In genomic region chr11:47083913-47084312, GRCh38 we compare ENCODE assay signal across 12 cellular contexts.
A peak's percentile ranks its signal among the peaks of the same experiment; 100 is the strongest.
DNase-seq lines count a peak whose midpoint lies in the region; ATAC-seq, FAIRE-seq and TF ChIP-seq lines count a peak whose summit lies in the region.
"Had no signal": no experiment of that assay in that cellular context is flagged by ENCODE, and none has a peak within 500 bp of the region (broad histone marks: within the 10 kb centered on the region; RNA-seq: fewer than 3 reads in every experiment).

No MANE protein-coding gene starts in this region.

- H3K36me3 Mint-ChIP-seq in chondrocyte (ENCODE audit: low read depth), result no peaks in the 10 kb centered on the region
- no peaks in the 10 kb centered on the region for H3K36me3 Mint-ChIP-seq in activated CD8-positive, alpha-beta memory T cell treated with anti-CD3 and anti-CD28 coated beads, Interleukin-2, amount 10 ng/mL, durations not matched to agents 7 days and 5 days

- in situ Hi-C loops in IMR-90 (cut with MboI; ENCODE audit: low sequenced_read_pairs), result no loop called here

- H3K27me3 Mint-ChIP-seq in chondrocyte (ENCODE audit: low read depth), result no peaks in the 10 kb centered on the region
- H3K27me3 Mint-ChIP-seq in activated CD8-positive, alpha-beta memory T cell treated with anti-CD3 and anti-CD28 coated beads, Interleukin-2, amount 10 ng/mL, durations not matched to agents 7 days and 5 days, result no peaks in the 10 kb centered on the region
- H3K27me3 Mint-ChIP-seq: activated CD4-positive, alpha-beta T cell treated with anti-CD3 and anti-CD28 coated beads, Interleukin-2, amount 10 ng/mL, durations not matched to agents 24 days and 14 days had no signal

- H3K27ac ChIP-seq in IMR-90 (ENCODE audit: insufficient read depth, low read length) (no peak overlapping the region), keratinocyte (ENCODE audit: control insufficient read depth, insufficient read depth, low read length) (no peak overlapping the region)
- H3K27ac ChIP-seq: body of pancreas had no signal

- H3K9me1 ChIP-seq in IMR-90 (ENCODE audit: insufficient read depth, low read length) (0 out of 2 replicates have a peak, but pooled peaks cover 4% of the 10 kb centered on the region), keratinocyte (ENCODE audit: control insufficient read depth, extremely low read depth, insufficient read depth, low read length) (no peaks in the 10 kb centered on the region)

- H2BK5ac ChIP-seq in IMR-90 (ENCODE audit: low read depth, low read length, poor library complexity, severe bottlenecking), result no peak overlapping the region

- no peak overlapping the region for H2BK20ac ChIP-seq in IMR-90 (ENCODE audit: low read depth, low read length)

- no peaks in the 10 kb centered on the region for H3K79me2 ChIP-seq in keratinocyte (ENCODE audit: control insufficient read depth, insufficient read depth, low read length)

- no peak overlapping the region for H2AK5ac ChIP-seq in IMR-90 (ENCODE audit: low read depth, low read length)

- no peak overlapping the region for H2BK120ac ChIP-seq in IMR-90 (ENCODE audit: low read depth, low read length)

- H2AK9ac ChIP-seq in IMR-90 (replicated peaks; ENCODE audit: low read depth, low read length, poor library complexity), result no peak overlapping the region

- ATAC-seq in IMR-90 (ENCODE audit: low read depth) (peak; percentile 77), HG03457 (IDR thresholded peaks at IDR 0.05; ENCODE audit: unreplicated experiment) (no peak)
- no peak for ATAC-seq in activated CD8-positive, alpha-beta memory T cell treated with anti-CD3 and anti-CD28 coated beads, Interleukin-2, amount 10 ng/mL, durations not matched to agents 7 days and 5 days
- ATAC-seq: body of pancreas had no signal

- no peak for TF ChIP-seq CTCF in IMR-90 (conservative IDR thresholded peaks at IDR 0.05; ENCODE audit: low read depth, low read length)
- TF ChIP-seq CTCF in keratinocyte (optimal IDR thresholded peaks at IDR 0.05 in 1 of 3, IDR thresholded peaks at IDR 0.05 in 1 of 3, conservative IDR thresholded peaks at IDR 0.05 in 1 of 3; ENCODE audit: extremely low read depth in 1 of 3, insufficient read depth in 2 of 3, low read length in 3 of 3), result no peak
- no peak for TF ChIP-seq CTCF in chondrocyte (IDR thresholded peaks at IDR 0.05)

- BruUV-seq in IMR-90 (replicated peaks; lab: Mats Ljungman, UMichigan), result no TSS peak

- no peak overlapping the region for H2AFZ ChIP-seq in IMR-90 (replicated peaks; ENCODE audit: low read length, poor library complexity)
- H2AFZ ChIP-seq in keratinocyte (ENCODE audit: control insufficient read depth, low read length), result no peak overlapping the region

- no peaks in the 10 kb centered on the region for H3K9me3 Mint-ChIP-seq in chondrocyte (ENCODE audit: low read depth)
- H3K9me3 Mint-ChIP-seq in activated CD8-positive, alpha-beta memory T cell treated with anti-CD3 and anti-CD28 coated beads, Interleukin-2, amount 10 ng/mL, durations not matched to agents 7 days and 5 days (ENCODE audit: low read depth), result no peaks in the 10 kb centered on the region
- H3K9me3 Mint-ChIP-seq: activated CD4-positive, alpha-beta T cell treated with anti-CD3 and anti-CD28 coated beads, Interleukin-2, amount 10 ng/mL, durations not matched to agents 24 days and 14 days had no signal

- TF ChIP-seq POLR2A in IMR-90 (IDR thresholded peaks at IDR 0.05; ENCODE audit: low read depth, low read length), result no peak

- dilution Hi-C loops in IMR-90 (cut with HindIII; ENCODE audit: low sequenced_read_pairs, unreplicated experiment), result no loop called here
- dilution Hi-C loops in keratinocyte (cut with MboI; ENCODE audit: extremely low pct_ligation_motif_present, low sequenced_read_pairs), result no loop called here

- no peak overlapping the region for H4K5ac ChIP-seq in IMR-90 (ENCODE audit: low read depth, low read length)

- no peak overlapping the region for H4K8ac ChIP-seq in IMR-90 (ENCODE audit: low read depth in 2 of 2, low read length in 2 of 2)

- H3K23ac ChIP-seq in IMR-90 (ENCODE audit: low read depth, low read length), result no peak overlapping the region

- DNase-seq in ELR (ENCODE audit: low read depth), result peak; percentile 78
- peak; percentile 81 for DNase-seq in IMR-90
- DNase-seq in astrocyte of the hippocampus (ENCODE audit: low read depth, low spot score), result peak; percentile 41
- DNase-seq in keratinocyte (ENCODE audit: low read depth, low spot score), result no peak
- no peak for DNase-seq in activated CD8-positive, alpha-beta memory T cell treated with anti-CD3 and anti-CD28 coated beads for 24 hours
- no peak for DNase-seq in chondrocyte (ENCODE audit: low spot score)
- no peak for DNase-seq in activated CD8-positive, alpha-beta memory T cell treated with anti-CD3 and anti-CD28 coated beads, Interleukin-2, amount 10 ng/mL, durations not matched to agents 7 days and 5 days
- DNase-seq: activated CD4-positive, alpha-beta T cell treated with anti-CD3 and anti-CD28 coated beads, Interleukin-2, amount 10 ng/mL, durations not matched to agents 24 days and 14 days; body of pancreas; mesendoderm; occipital lobe had no signal

- H3K4me1 Mint-ChIP-seq in chondrocyte (ENCODE audit: low read depth), result no peaks in the 10 kb centered on the region
- H3K4me1 Mint-ChIP-seq in activated CD8-positive, alpha-beta memory T cell treated with anti-CD3 and anti-CD28 coated beads, Interleukin-2, amount 10 ng/mL, durations not matched to agents 7 days and 5 days, result peaks cover 12% of the 10 kb centered on the region
- H3K4me1 Mint-ChIP-seq: activated CD4-positive, alpha-beta T cell treated with anti-CD3 and anti-CD28 coated beads, Interleukin-2, amount 10 ng/mL, durations not matched to agents 24 days and 14 days had no signal

- intact Hi-C loops in IMR-90 (cut with micrococcal nuclease), result no loop called here

- H3K4me1 ChIP-seq in IMR-90 (ENCODE audit: control insufficient read depth, insufficient read depth, low read length) (peaks cover 2% of the 10 kb centered on the region; the same call in 1 of the 2 replicates), keratinocyte (ENCODE audit: control insufficient read depth, extremely low read depth, insufficient read depth, low read length) (peaks cover 5% of the 10 kb centered on the region)
- H3K4me1 ChIP-seq: body of pancreas had no signal

- no peak overlapping the region for H3K4me3 Mint-ChIP-seq in chondrocyte (ENCODE audit: unreplicated experiment)
- no peak overlapping the region for H3K4me3 Mint-ChIP-seq in activated CD8-positive, alpha-beta memory T cell treated with anti-CD3 and anti-CD28 coated beads, Interleukin-2, amount 10 ng/mL, durations not matched to agents 7 days and 5 days
- H3K4me3 Mint-ChIP-seq: activated CD4-positive, alpha-beta T cell treated with anti-CD3 and anti-CD28 coated beads, Interleukin-2, amount 10 ng/mL, durations not matched to agents 24 days and 14 days had no signal

- CTCF ChIA-PET in IMR-90 (lab: Yijun Ruan, JAX), result no interaction called here
- CTCF ChIA-PET in activated CD8-positive, alpha-beta memory T cell treated with anti-CD3 and anti-CD28 coated beads, Interleukin-2, amount 10 ng/mL, durations not matched to agents 7 days and 5 days (lab: Charles Lee), result no interaction called here

- no peak overlapping the region for H3K4me3 ChIP-seq in IMR-90 (ENCODE audit: insufficient read depth, low read depth, low read length)
- H3K4me3 ChIP-seq in keratinocyte (ENCODE audit: control insufficient read depth in 2 of 3, extremely low read depth in 1 of 3, insufficient read depth in 2 of 3, low read depth in 1 of 3, low read length in 3 of 3), result no peak overlapping the region
- H3K4me3 ChIP-seq: body of pancreas had no signal

- TF ChIP-seq RAD21 in IMR-90 (IDR thresholded peaks at IDR 0.05; ENCODE audit: low read length), result no peak

- H4K20me1 ChIP-seq in IMR-90 (ENCODE audit: insufficient read depth, low read length) (no peaks in the 10 kb centered on the region), keratinocyte (ENCODE audit: control insufficient read depth, extremely low read depth, insufficient read depth, low read length) (no peaks in the 10 kb centered on the region)

- H3K27me3 ChIP-seq in IMR-90 (ENCODE audit: control insufficient read depth, insufficient read depth, low read length) (no peaks in the 10 kb centered on the region), keratinocyte (ENCODE audit: control insufficient read depth, extremely low read depth, insufficient read depth, low read length) (no peaks in the 10 kb centered on the region)
- H3K27me3 ChIP-seq: body of pancreas had no signal

- no peak overlapping the region for H4K91ac ChIP-seq in IMR-90 (ENCODE audit: insufficient read depth, low read depth, low read length)

- FAIRE-seq in keratinocyte (lab: Jason Lieb, UNC), result peak; percentile 59

- POLR2A ChIA-PET in IMR-90 (lab: Charles Lee; ENCODE audit: unreplicated experiment), result no interaction called here

- H3K14ac ChIP-seq in IMR-90 (replicated peaks; ENCODE audit: low read depth, low read length), result no peak overlapping the region

- H2BK15ac ChIP-seq in IMR-90 (ENCODE audit: low read depth, low read length), result no peak overlapping the region

- no peaks in the 10 kb centered on the region for H3K9me3 ChIP-seq in IMR-90 (ENCODE audit: control insufficient read depth, insufficient read depth, low read length)
- no peaks in the 10 kb centered on the region for H3K9me3 ChIP-seq in keratinocyte (ENCODE audit: control insufficient read depth, low read depth, low read length)
- H3K9me3 ChIP-seq: body of pancreas had no signal

- H3K4me2 ChIP-seq in IMR-90 (ENCODE audit: low read depth, low read length) (no peak overlapping the region), keratinocyte (ENCODE audit: control insufficient read depth, extremely low read depth, insufficient read depth, low read depth, low read length) (no peak overlapping the region)

- no peak overlapping the region for H3K4ac ChIP-seq in IMR-90 (ENCODE audit: low read depth, low read length)

- H3K79me1 ChIP-seq in IMR-90 (ENCODE audit: low read depth in 1 of 2, low read length in 2 of 2), result no peaks in the 10 kb centered on the region

- no peak overlapping the region for H3K18ac ChIP-seq in IMR-90 (ENCODE audit: low read depth, low read length)

- no peak overlapping the region for H3K9ac ChIP-seq in IMR-90 (ENCODE audit: low read depth, low read length)
- no peak overlapping the region for H3K9ac ChIP-seq in keratinocyte (ENCODE audit: control insufficient read depth, extremely low read depth, insufficient read depth, low read length)

- H3K36me3 ChIP-seq in IMR-90 (ENCODE audit: control insufficient read depth, insufficient read depth, low read length) (peaks cover 2% of the 10 kb centered on the region), keratinocyte (ENCODE audit: control insufficient read depth in 2 of 2, extremely low read depth in 1 of 2, insufficient read depth in 2 of 2, low read length in 2 of 2) (no peaks in the 10 kb centered on the region)

- no peak overlapping the region for H3K27ac Mint-ChIP-seq in chondrocyte (ENCODE audit: unreplicated experiment)
- H3K27ac Mint-ChIP-seq in activated CD8-positive, alpha-beta memory T cell treated with anti-CD3 and anti-CD28 coated beads, Interleukin-2, amount 10 ng/mL, durations not matched to agents 7 days and 5 days, result no peak overlapping the region
- H3K27ac Mint-ChIP-seq: activated CD4-positive, alpha-beta T cell treated with anti-CD3 and anti-CD28 coated beads, Interleukin-2, amount 10 ng/mL, durations not matched to agents 24 days and 14 days had no signal

- no peak overlapping the region for H3K56ac ChIP-seq in IMR-90 (ENCODE audit: extremely low read depth, insufficient read depth, low read length)

TF ChIP-seq in IMR-90, 13 proteins besides CTCF, POLR2A, EP300 and RAD21 (continues in another document):
- TF ChIP-seq MXI1 (IDR thresholded peaks at IDR 0.05; ENCODE audit: borderline replicate concordance, low read depth, low read length), result no peak

Comparison
In these comparisons a context has a peak if more than half of its experiments do, and no peak if none do; other contexts are left out.
1. DNase-seq: peak in ELR (single experiment), IMR-90 (single experiment) and astrocyte of the hippocampus (single experiment); none in keratinocyte (single experiment), activated CD8-positive, alpha-beta memory T cell treated with anti-CD3 and anti-CD28 coated beads for 24 hours (single experiment), chondrocyte (single experiment) and activated CD8-positive, alpha-beta memory T cell treated with anti-CD3 and anti-CD28 coated beads, Interleukin-2, amount 10 ng/mL, durations not matched to agents 7 days and 5 days (single experiment).